ENCODE assay signal across 8 cellular contexts in the genomic region with DNA sequence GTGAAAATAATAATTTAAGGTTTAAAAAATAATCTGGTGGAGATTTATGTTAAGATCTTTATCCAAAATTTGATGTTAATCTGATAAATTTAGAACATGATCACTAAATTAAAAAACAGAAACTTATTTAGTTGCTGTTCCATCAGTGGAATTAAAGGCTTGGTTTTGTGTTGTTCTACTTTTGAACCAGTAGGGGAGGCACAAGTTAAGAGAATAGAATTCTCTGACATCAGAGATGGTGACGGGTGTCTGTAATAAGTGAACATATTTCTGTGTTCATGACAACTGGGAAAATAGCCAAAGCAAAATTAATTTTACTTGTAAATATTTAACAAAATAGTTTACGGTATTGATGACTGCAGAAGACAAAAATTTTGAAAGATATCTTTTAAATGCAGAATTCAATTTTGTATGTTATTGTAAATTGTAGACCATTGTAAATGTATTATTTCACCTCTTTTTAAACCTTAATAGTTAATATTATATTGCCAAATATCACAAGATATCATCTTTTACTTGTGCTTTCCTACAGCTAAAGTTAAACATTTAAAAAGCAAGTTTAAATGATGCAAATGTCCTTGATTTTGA.
DNase-seq lines count a peak whose midpoint lies in the region; ATAC-seq and TF ChIP-seq lines count a peak whose summit lies in the region.

No MANE protein-coding gene starts in this region.

- DNase-seq in SIG-M5 treated with dmso at 0.1 percent for 504 hours (lab: John Stamatoyannopoulos, UW; ENCODE audit: unreplicated experiment) = peak; percentile 54
- DNase-seq in SIG-M5 (lab: John Stamatoyannopoulos, UW) = no peak
- peak; percentile 45 for DNase-seq in NCI-H460 (ENCODE audit: extremely low read depth, low read depth)
- DNase-seq in choroid plexus epithelial cell (ENCODE audit: low read depth) = peak; percentile 75
- DNase-seq in memory B cell (ENCODE audit: low spot score in 2 of 2) = no peak
- no peak for DNase-seq in NCI-H524 treated with DMSO at 0.1 percent for 48 hours (lab: John Stamatoyannopoulos, UW)

- ATAC-seq in HG02938 (IDR thresholded peaks at IDR 0.05; ENCODE audit: unreplicated experiment) (peak; percentile 75), memory B cell (ENCODE audit: low read depth) (peak; percentile 60), HG02970 (IDR thresholded peaks at IDR 0.05; ENCODE audit: low FRiP score, unreplicated experiment) (no peak)

- TF ChIP-seq CTCF in choroid plexus epithelial cell (conservative IDR thresholded peaks at IDR 0.05; ENCODE audit: low read depth, low read length) = peak; percentile 72

- no peak overlapping the region for H3K4me3 ChIP-seq in choroid plexus epithelial cell (ENCODE audit: low read depth, low read length)

- H3K4me3 Mint-ChIP-seq in memory B cell = no peak overlapping the region

- H3K36me3 Mint-ChIP-seq in memory B cell = peaks cover 19% of the 10 kb centered on the region

- H3K4me1 Mint-ChIP-seq in memory B cell = no peaks in the 10 kb centered on the region

- no peaks in the 10 kb centered on the region for H3K27me3 Mint-ChIP-seq in memory B cell

- H3K27ac Mint-ChIP-seq in memory B cell = no peak overlapping the region

- H3K9me3 Mint-ChIP-seq in memory B cell = no peaks in the 10 kb centered on the region

Comparison
In these comparisons a context has a peak if more than half of its experiments do, and no peak if none do; other contexts are left out.
1. DNase-seq: peak in SIG-M5 treated with dmso at 0.1 percent for 504 hours (single experiment), NCI-H460 (single experiment) and choroid plexus epithelial cell (single experiment); none in SIG-M5 (single experiment), memory B cell (0 of 2) and NCI-H524 treated with DMSO at 0.1 percent for 48 hours (single experiment).